23 cellular contexts compared by ENCODE assay signal in the genomic region with DNA sequence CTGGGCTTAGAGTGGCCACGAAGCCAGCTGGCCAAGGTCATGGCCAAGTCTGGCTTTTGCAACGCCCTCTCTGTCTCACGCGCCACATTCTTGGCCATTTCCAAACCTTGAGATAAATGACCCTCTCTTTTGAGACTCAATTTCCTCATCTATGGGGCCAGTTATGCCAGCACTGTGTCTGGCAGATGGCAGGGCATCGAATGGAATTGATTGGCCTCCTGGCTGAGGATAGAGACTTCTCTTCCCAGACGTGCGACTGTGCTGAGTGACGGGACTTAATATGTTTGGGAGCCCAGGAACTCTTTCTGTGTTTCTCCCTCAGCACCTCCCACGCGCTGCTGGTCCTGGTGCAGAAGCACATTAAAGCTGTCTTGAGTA. TPM values are rescaled to one million over a fixed set of nuclear protein-coding genes. Genes with fewer than 3 reads are reported as not detected.
"Had no signal": no experiment of that assay in that cellular context is flagged by ENCODE, and none has a peak within 500 bp of the region (broad histone marks: within the 10 kb centered on the region; RNA-seq: fewer than 3 reads in every experiment).

No MANE protein-coding gene starts in this region.

- H3K36me3 Mint-ChIP-seq: activated naive CD4-positive, alpha-beta T cell treated with anti-CD3 and anti-CD28 coated beads, Interleukin-2, amount 10 ng/mL, durations not matched to agents 7 days and 5 days; activated naive CD8-positive, alpha-beta T cell treated with anti-CD3 and anti-CD28 coated beads for 36 hours had no signal

- H3K27me3 Mint-ChIP-seq: activated CD8-positive, alpha-beta T cell treated with anti-CD3 and anti-CD28 coated beads for 36 hours; activated naive CD8-positive, alpha-beta T cell treated with anti-CD3 and anti-CD28 coated beads for 36 hours had no signal

- H3K27ac Mint-ChIP-seq: activated CD8-positive, alpha-beta T cell treated with anti-CD3 and anti-CD28 coated beads for 36 hours; activated naive CD4-positive, alpha-beta T cell treated with anti-CD3 and anti-CD28 coated beads, Interleukin-2, amount 10 ng/mL, durations not matched to agents 7 days and 5 days; activated naive CD8-positive, alpha-beta T cell treated with anti-CD3 and anti-CD28 coated beads for 36 hours; activated T-cell treated with anti-CD3 and anti-CD28 coated beads, Interleukin-2, amount 50 U/mL, for 72 hours; activated T-helper 2 cell treated with anti-CD3 and anti-CD28 coated beads, Interferon-gamma antibody, Interleukin-2, Interleukin-4, amounts not matched to agents 10 μg/mL and 5 μg/mL and 100 μg/mL, durations not matched to agents 14 hours and 24 hours and 36 hours; T-helper 1 cell treated with Interleukin-12 subunit alpha and Interleukin-12 subunit beta and Interleukin-4 antibody, amounts not matched to agents 30 μg/mL and 1 μg/mL, for 36 hours had no signal

- H3K27me3 ChIP-seq: brain microvascular endothelial cell, Peyer's patch had no signal

- H3K4me3 ChIP-seq: cardiac muscle cell, Peyer's patch had no signal

- H3K27ac ChIP-seq: brain microvascular endothelial cell, cardiac muscle cell, Peyer's patch had no signal

- DNase-seq: activated CD4-positive, alpha-beta T cell treated with anti-CD3 and anti-CD28 coated beads for 4 hours; activated CD8-positive, alpha-beta memory T cell treated with anti-CD3 and anti-CD28 coated beads, Interleukin-2, amount 50 U/mL, for 4 hours; activated CD8-positive, alpha-beta T cell treated with anti-CD3 and anti-CD28 coated beads for 36 hours; activated gamma-delta T cell treated with Interleukin-2 at 50 U/mL for 16 hours; activated naive CD4-positive, alpha-beta T cell treated with anti-CD3 and anti-CD28 coated beads, Interleukin-2, amount 10 ng/mL, durations not matched to agents 7 days and 5 days; activated naive CD8-positive, alpha-beta T cell treated with anti-CD3 and anti-CD28 coated beads for 36 hours; activated T-cell treated with anti-CD3 and anti-CD28 coated beads, Interleukin-2, amount 50 U/mL, for 72 hours; brain microvascular endothelial cell; Kasumi-1; KBM-7; NCI-H1092; NCI-H1417; NCI-H2029 treated with DMSO at 0.1 percent for 48 hours; NCI-H510A treated with DMSO at 0.1 percent for 48 hours; NCI-H69; Peyer's patch; SHP77 treated with DMSO at 0.1 percent for 48 hours had no signal

- H3K36me3 ChIP-seq: brain microvascular endothelial cell, cardiac muscle cell, Peyer's patch had no signal

- H3K9me3 ChIP-seq: Peyer's patch had no signal

- ATAC-seq: activated CD4-positive, CD25-positive, alpha-beta regulatory T cell treated with anti-CD3 and anti-CD28 coated beads, Interleukin-2, amount 50 U/mL, for 24 hours; activated CD8-positive, alpha-beta T cell treated with anti-CD3 and anti-CD28 coated beads for 36 hours; activated T-cell treated with anti-CD3 and anti-CD28 coated beads, Interleukin-2, amount 50 U/mL, for 72 hours had no signal

- H3K4me1 ChIP-seq: Peyer's patch had no signal

- H3K4me3 Mint-ChIP-seq: activated CD8-positive, alpha-beta T cell treated with anti-CD3 and anti-CD28 coated beads for 36 hours; activated naive CD4-positive, alpha-beta T cell treated with anti-CD3 and anti-CD28 coated beads, Interleukin-2, amount 10 ng/mL, durations not matched to agents 7 days and 5 days; activated naive CD8-positive, alpha-beta T cell treated with anti-CD3 and anti-CD28 coated beads for 36 hours; activated T-cell treated with anti-CD3 and anti-CD28 coated beads, Interleukin-2, amount 50 U/mL, for 72 hours; T-helper 1 cell treated with Interleukin-12 subunit alpha and Interleukin-12 subunit beta and Interleukin-4 antibody, amounts not matched to agents 30 μg/mL and 1 μg/mL, for 36 hours had no signal

- H3K9me3 Mint-ChIP-seq: activated CD8-positive, alpha-beta T cell treated with anti-CD3 and anti-CD28 coated beads for 36 hours; activated naive CD4-positive, alpha-beta T cell treated with anti-CD3 and anti-CD28 coated beads, Interleukin-2, amount 10 ng/mL, durations not matched to agents 7 days and 5 days; activated naive CD8-positive, alpha-beta T cell treated with anti-CD3 and anti-CD28 coated beads for 36 hours; activated T-cell treated with anti-CD3 and anti-CD28 coated beads, Interleukin-2, amount 50 U/mL, for 72 hours; activated T-helper 2 cell treated with anti-CD3 and anti-CD28 coated beads, Interferon-gamma antibody, Interleukin-2, Interleukin-4, amounts not matched to agents 10 μg/mL and 5 μg/mL and 100 μg/mL, durations not matched to agents 14 hours and 24 hours and 36 hours; T-helper 1 cell treated with Interleukin-12 subunit alpha and Interleukin-12 subunit beta and Interleukin-4 antibody, amounts not matched to agents 30 μg/mL and 1 μg/mL, for 36 hours had no signal

RNA-seq across cellular contexts. Expression of a gene that starts 7.6 kb away (rescaled TPM):
- total RNA-seq: activated CD8-positive, alpha-beta T cell treated with anti-CD3 and anti-CD28 coated beads for 36 hours; activated naive CD8-positive, alpha-beta T cell treated with anti-CD3 and anti-CD28 coated beads for 36 hours; activated T-cell treated with anti-CD3 and anti-CD28 coated beads, Interleukin-2, amount 50 U/mL, for 72 hours; activated T-helper 2 cell treated with anti-CD3 and anti-CD28 coated beads, Interferon-gamma antibody, Interleukin-2, Interleukin-4, amounts not matched to agents 10 μg/mL and 5 μg/mL and 100 μg/mL, durations not matched to agents 14 hours and 24 hours and 36 hours; cardiac muscle cell; Peyer's patch; SK-MEL-5 had no signal
- polyA plus RNA-seq: adipose tissue, cardiac muscle cell had no signal

RNA-seq across cellular contexts. Expression of a gene that starts 10.9 kb away (rescaled TPM):
- total RNA-seq: activated CD8-positive, alpha-beta T cell treated with anti-CD3 and anti-CD28 coated beads for 36 hours; activated naive CD8-positive, alpha-beta T cell treated with anti-CD3 and anti-CD28 coated beads for 36 hours; activated T-cell treated with anti-CD3 and anti-CD28 coated beads, Interleukin-2, amount 50 U/mL, for 72 hours; activated T-helper 2 cell treated with anti-CD3 and anti-CD28 coated beads, Interferon-gamma antibody, Interleukin-2, Interleukin-4, amounts not matched to agents 10 μg/mL and 5 μg/mL and 100 μg/mL, durations not matched to agents 14 hours and 24 hours and 36 hours; cardiac muscle cell; Peyer's patch; SK-MEL-5 had no signal
- polyA plus RNA-seq: adipose tissue, cardiac muscle cell had no signal

RNA-seq across cellular contexts. Expression of a gene that starts 16.3 kb away (rescaled TPM):
- total RNA-seq: activated CD8-positive, alpha-beta T cell treated with anti-CD3 and anti-CD28 coated beads for 36 hours; activated naive CD8-positive, alpha-beta T cell treated with anti-CD3 and anti-CD28 coated beads for 36 hours; activated T-cell treated with anti-CD3 and anti-CD28 coated beads, Interleukin-2, amount 50 U/mL, for 72 hours; activated T-helper 2 cell treated with anti-CD3 and anti-CD28 coated beads, Interferon-gamma antibody, Interleukin-2, Interleukin-4, amounts not matched to agents 10 μg/mL and 5 μg/mL and 100 μg/mL, durations not matched to agents 14 hours and 24 hours and 36 hours; cardiac muscle cell; Peyer's patch; SK-MEL-5 had no signal
- polyA plus RNA-seq: adipose tissue, cardiac muscle cell had no signal

RNA-seq across cellular contexts. Expression of a gene that starts 38.6 kb away (rescaled TPM):
- total RNA-seq: activated CD8-positive, alpha-beta T cell treated with anti-CD3 and anti-CD28 coated beads for 36 hours; activated naive CD8-positive, alpha-beta T cell treated with anti-CD3 and anti-CD28 coated beads for 36 hours; activated T-cell treated with anti-CD3 and anti-CD28 coated beads, Interleukin-2, amount 50 U/mL, for 72 hours; activated T-helper 2 cell treated with anti-CD3 and anti-CD28 coated beads, Interferon-gamma antibody, Interleukin-2, Interleukin-4, amounts not matched to agents 10 μg/mL and 5 μg/mL and 100 μg/mL, durations not matched to agents 14 hours and 24 hours and 36 hours; cardiac muscle cell; Peyer's patch; SK-MEL-5 had no signal
- polyA plus RNA-seq: adipose tissue, cardiac muscle cell had no signal
